8 cellular contexts compared by ENCODE assay signal in the genomic region with DNA sequence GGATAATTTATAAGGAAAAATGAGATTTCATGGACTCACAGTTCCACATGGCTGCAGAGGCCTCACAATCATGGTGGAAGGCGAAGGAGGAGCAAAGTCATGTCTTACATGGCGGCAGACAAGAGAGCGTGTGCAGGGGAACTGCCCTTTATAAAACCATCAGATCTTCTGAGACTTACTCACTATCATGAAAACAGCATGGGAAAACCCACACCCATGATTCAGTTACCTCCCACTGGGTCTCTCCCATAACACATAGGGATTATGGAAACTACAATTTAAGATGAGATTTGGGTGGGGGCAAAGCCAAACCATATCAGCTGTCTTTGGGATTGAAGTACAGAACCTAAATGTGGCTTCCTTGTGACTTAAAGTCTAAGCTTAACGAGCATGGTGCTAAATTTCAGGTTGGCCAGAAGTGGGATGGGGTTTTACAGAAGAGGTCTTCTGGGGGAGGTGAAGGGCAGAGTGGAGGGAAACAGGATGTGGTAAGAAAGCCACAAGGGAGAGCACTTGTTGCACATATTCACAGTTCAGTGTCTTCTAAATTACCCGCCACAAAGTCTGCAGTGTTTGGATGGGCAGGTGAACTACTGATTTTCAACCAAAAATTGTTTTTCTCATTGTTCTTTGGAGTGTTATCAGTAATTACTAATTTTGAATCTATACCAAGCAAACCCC. TPM values are rescaled to one million over a fixed set of nuclear protein-coding genes. Genes with fewer than 3 reads are reported as not detected.
DNase-seq lines count a peak whose midpoint lies in the region; ATAC-seq, FAIRE-seq and TF ChIP-seq lines count a peak whose summit lies in the region.
"Not testable (repeated sequence)": the region's sequence is repeated elsewhere in the genome, so short reads cannot be mapped to it uniquely, and the experiment has no call there.

No MANE protein-coding gene starts in this region.

- TF ChIP-seq CTCF in upper lobe of right lung (IDR thresholded peaks at IDR 0.05): not testable (repeated sequence)

- not testable (repeated sequence) for H3K27ac ChIP-seq in upper lobe of right lung

- not testable (repeated sequence) for H3K4me1 Mint-ChIP-seq in T-cell; activated T-cell treated with anti-CD3 and anti-CD28 coated beads, Interleukin-2, amount 50 U/mL, for 4 hours (ENCODE audit: low read depth); central memory CD8-positive, alpha-beta T cell; naive thymus-derived CD8-positive, alpha-beta T cell

- not testable (repeated sequence) for H3K9me3 Mint-ChIP-seq in T-cell; activated T-cell treated with anti-CD3 and anti-CD28 coated beads, Interleukin-2, amount 50 U/mL, for 4 hours; central memory CD8-positive, alpha-beta T cell; naive thymus-derived CD8-positive, alpha-beta T cell

- CTCF ChIA-PET in T-cell (lab: Charles Lee): not testable (repeated sequence)

- H3K9me3 ChIP-seq in upper lobe of right lung: not testable (repeated sequence)

- not testable (repeated sequence) for H3K27me3 Mint-ChIP-seq in T-cell; activated T-cell treated with anti-CD3 and anti-CD28 coated beads, Interleukin-2, amount 50 U/mL, for 4 hours (ENCODE audit: low read depth); central memory CD8-positive, alpha-beta T cell; naive thymus-derived CD8-positive, alpha-beta T cell

- H3K4me3 Mint-ChIP-seq in T-cell; activated T-cell treated with anti-CD3 and anti-CD28 coated beads, Interleukin-2, amount 50 U/mL, for 4 hours; central memory CD8-positive, alpha-beta T cell; naive thymus-derived CD8-positive, alpha-beta T cell: not testable (repeated sequence)

- H3K4me3 ChIP-seq in upper lobe of right lung: not testable (repeated sequence)

- POLR2A ChIA-PET in T-cell (lab: Charles Lee); naive thymus-derived CD8-positive, alpha-beta T cell (lab: Charles Lee): not testable (repeated sequence)

- FAIRE-seq in GM18507 (lab: Jason Lieb, UNC): peak; percentile 83

- H3K36me3 Mint-ChIP-seq in T-cell; activated T-cell treated with anti-CD3 and anti-CD28 coated beads, Interleukin-2, amount 50 U/mL, for 4 hours (ENCODE audit: insufficient read depth); central memory CD8-positive, alpha-beta T cell (ENCODE audit: insufficient read depth); naive thymus-derived CD8-positive, alpha-beta T cell: not testable (repeated sequence)

- not testable (repeated sequence) for DNase-seq in GM18507 (ENCODE audit: extremely low spot score, insufficient read length, low read depth); T-cell; activated T-cell treated with anti-CD3 and anti-CD28 coated beads, Interleukin-2, amount 50 U/mL, for 4 hours; central memory CD8-positive, alpha-beta T cell (ENCODE audit: low spot score in 2 of 2); naive thymus-derived CD8-positive, alpha-beta T cell; upper lobe of right lung

- not testable (repeated sequence) for H3K36me3 ChIP-seq in upper lobe of right lung

- ATAC-seq in GM19463 (IDR thresholded peaks at IDR 0.05; ENCODE audit: unreplicated experiment) (peak; percentile 44), HG02938 (IDR thresholded peaks at IDR 0.05; ENCODE audit: unreplicated experiment) (peak; percentile 56), T-cell (replicated peaks in 1 of 4) (peak; percentile 92 to 99 (median 96)), upper lobe of right lung (peak; percentile 75)
- ATAC-seq in activated T-cell treated with anti-CD3 and anti-CD28 coated beads, Interleukin-2, amount 50 U/mL, for 4 hours: peak; percentile 96
- peak; percentile 99 for ATAC-seq in central memory CD8-positive, alpha-beta T cell (replicated peaks; ENCODE audit: extremely low read depth, poor library complexity, severe bottlenecking)
- peak; percentile 94 to 97 for ATAC-seq in naive thymus-derived CD8-positive, alpha-beta T cell

- H3K27ac Mint-ChIP-seq in T-cell; central memory CD8-positive, alpha-beta T cell (ENCODE audit: low read depth); naive thymus-derived CD8-positive, alpha-beta T cell: not testable (repeated sequence)

- H3K4me1 ChIP-seq in upper lobe of right lung: not testable (repeated sequence)

- not testable (repeated sequence) for H3K27me3 ChIP-seq in upper lobe of right lung

- intact Hi-C loops in upper lobe of right lung (cut with DNase I): not testable (repeated sequence)

RNA-seq across cellular contexts. Expression of a gene that starts 49.7 kb away (rescaled TPM):
- total RNA-seq in T-cell: 10 to 100 TPM; 16.6 to 49.2 (median 30.4) TPM
- total RNA-seq in activated T-cell treated with anti-CD3 and anti-CD28 coated beads, Interleukin-2, amount 50 U/mL, for 4 hours: 10 to 100 TPM in 2 of 3 donors, 1 to 10 TPM in 1; 7.9 to 17.2 (median 12.4) TPM
- 10 to 100 TPM; 19.4 to 30.3 TPM for total RNA-seq in naive thymus-derived CD8-positive, alpha-beta T cell
- polyA plus RNA-seq in naive thymus-derived CD8-positive, alpha-beta T cell: 10 to 100 TPM; 31.8 to 32.7 (median 32.4) TPM
- 31.0 TPM for total RNA-seq in upper lobe of right lung

Comparison
In these comparisons a context has a peak if more than half of its experiments do, and no peak if none do; other contexts are left out.
1. ATAC-seq: peak in every context shown above with its lines; median percentile 99 in central memory CD8-positive, alpha-beta T cell; 96 in activated T-cell treated with anti-CD3 and anti-CD28 coated beads, Interleukin-2, amount 50 U/mL, for 4 hours; 96 in T-cell; 96 in naive thymus-derived CD8-positive, alpha-beta T cell; 75 in upper lobe of right lung; 56 in HG02938; 44 in GM19463.